9 cellular contexts compared by ENCODE assay signal in genomic region chr9:16266648-16267276, GRCh38.
DNase-seq lines count a peak whose midpoint lies in the region; ATAC-seq, FAIRE-seq and TF ChIP-seq lines count a peak whose summit lies in the region.
"Had no signal": no experiment of that assay in that cellular context is flagged by ENCODE, and none has a peak within 500 bp of the region (broad histone marks: within the 10 kb centered on the region; RNA-seq: fewer than 3 reads in every experiment).

No MANE protein-coding gene starts in this region.

- WGBS in spleen, 5 donors = 82 to 95% (median 90%) methylated on average over 9 of the region's 9 CpGs

- FAIRE-seq in RCC 7860 (lab: Jason Lieb, UNC) = no peak

- H3K9me3 Mint-ChIP-seq in CD8-positive, alpha-beta T cell = no peaks in the 10 kb centered on the region
- H3K9me3 Mint-ChIP-seq in chondrocyte (ENCODE audit: low read depth) = no peaks in the 10 kb centered on the region
- peaks cover 0 to 2% (median 0%) of the 10 kb centered on the region in 9 donors for H3K9me3 Mint-ChIP-seq in naive thymus-derived CD8-positive, alpha-beta T cell

- POLR2A ChIA-PET in CD8-positive, alpha-beta T cell (lab: Charles Lee) = interaction anchor here (1.4 kb wide), 1 partner anchor 8 kb away, joined by 3 read pairs; no protein-coding TSS in a partner anchor
- POLR2A ChIA-PET in naive thymus-derived CD8-positive, alpha-beta T cell (lab: Charles Lee) = no interaction called here

- no peak for ATAC-seq in CD8-positive, alpha-beta T cell
- no peak for ATAC-seq in naive thymus-derived CD8-positive, alpha-beta T cell
- ATAC-seq in GM18867 (IDR thresholded peaks at IDR 0.05; ENCODE audit: unreplicated experiment) = no peak

- H3K36me3 Mint-ChIP-seq in CD8-positive, alpha-beta T cell = no peaks in the 10 kb centered on the region
- no peaks in the 10 kb centered on the region for H3K36me3 Mint-ChIP-seq in chondrocyte (ENCODE audit: low read depth)
- no peaks in the 10 kb centered on the region for H3K36me3 Mint-ChIP-seq in naive thymus-derived CD8-positive, alpha-beta T cell

- no peaks in the 10 kb centered on the region for H3K27me3 ChIP-seq in CD8-positive, alpha-beta T cell (ENCODE audit: insufficient read depth, low read length)
- H3K27me3 ChIP-seq in HL-60 (ENCODE audit: insufficient read depth, poor library complexity, severe bottlenecking) (no peaks in the 10 kb centered on the region), spleen (replicated peaks in 1 of 7) (peaks cover 0 to 15% (median 0%) of the 10 kb centered on the region in 7 donors)

- intact Hi-C loops in CD8-positive, alpha-beta T cell (cut with DNase I, micrococcal nuclease) = no loop called here
- intact Hi-C loops in spleen (cut with DNase I; ENCODE audit: low total_unique reads) = no loop called here

- no peaks in the 10 kb centered on the region for H3K4me1 ChIP-seq in CD8-positive, alpha-beta T cell (ENCODE audit: insufficient read depth, low read length)
- no peaks in the 10 kb centered on the region for H3K4me1 ChIP-seq in spleen

- no peaks in the 10 kb centered on the region for H3K9me3 ChIP-seq in CD8-positive, alpha-beta T cell (ENCODE audit: low read length)
- H3K9me3 ChIP-seq in spleen = peaks cover 0 to 4% (median 0%) of the 10 kb centered on the region in 8 donors

- H3K4me3 ChIP-seq in CD8-positive, alpha-beta T cell (ENCODE audit: low read depth, low read length) = no peak overlapping the region
- H3K4me3 ChIP-seq in HL-60 (replicated peaks; ENCODE audit: insufficient read depth, low read length) = no peak overlapping the region
- no peak overlapping the region for H3K4me3 ChIP-seq in spleen

- peak; percentile 16 for TF ChIP-seq CTCF in CD8-positive, alpha-beta T cell (IDR thresholded peaks at IDR 0.05)
- TF ChIP-seq CTCF in HL-60 (IDR thresholded peaks at IDR 0.05; ENCODE audit: insufficient read depth, low read length) (peak; percentile 22), chondrocyte (IDR thresholded peaks at IDR 0.05) (peak; percentile 82), spleen (IDR thresholded peaks at IDR 0.05 in 8 of 11, conservative IDR thresholded peaks at IDR 0.05 in 3 of 11) (peak in 5 of 11 experiments; percentile 6 to 39 (median 35))

- H3K4me1 Mint-ChIP-seq in CD8-positive, alpha-beta T cell (ENCODE audit: low read depth) = peaks cover 7% of the 10 kb centered on the region
- peaks cover 41% of the 10 kb centered on the region for H3K4me1 Mint-ChIP-seq in chondrocyte (ENCODE audit: low read depth)
- peaks cover 5 to 9% (median 7%) of the 10 kb centered on the region in 4 donors for H3K4me1 Mint-ChIP-seq in naive thymus-derived CD8-positive, alpha-beta T cell

- H3K36me3 ChIP-seq in CD8-positive, alpha-beta T cell (ENCODE audit: insufficient read depth, low read length) = no peaks in the 10 kb centered on the region
- H3K36me3 ChIP-seq in spleen = no peaks in the 10 kb centered on the region

- no peak overlapping the region for H3K4me3 Mint-ChIP-seq in CD8-positive, alpha-beta T cell
- H3K4me3 Mint-ChIP-seq in chondrocyte (ENCODE audit: unreplicated experiment) = peak overlapping the region; percentile 67
- peak overlapping the region in 6 of 10 donors; percentile 48 to 80 (median 66) for H3K4me3 Mint-ChIP-seq in naive thymus-derived CD8-positive, alpha-beta T cell

- H3K27ac Mint-ChIP-seq in CD8-positive, alpha-beta T cell = no peak overlapping the region
- H3K27ac Mint-ChIP-seq in chondrocyte (ENCODE audit: unreplicated experiment) = peak overlapping the region; percentile 94
- H3K27ac Mint-ChIP-seq in naive thymus-derived CD8-positive, alpha-beta T cell = peak overlapping the region in 4 of 10 donors; percentile 35 to 74 (median 68)

- CTCF ChIA-PET in CD8-positive, alpha-beta T cell (lab: Charles Lee) = no interaction called here

- H3K27ac ChIP-seq in CD8-positive, alpha-beta T cell (ENCODE audit: low read depth, low read length) = no peak overlapping the region
- H3K27ac ChIP-seq in HL-60 (replicated peaks) = no peak overlapping the region
- H3K27ac ChIP-seq in spleen = no peak overlapping the region

- no peak for DNase-seq in CD8-positive, alpha-beta T cell
- DNase-seq in HL-60 (ENCODE audit: low read depth in 1 of 2, low spot score in 1 of 2) = no peak
- DNase-seq in chondrocyte (ENCODE audit: low spot score) = no peak
- no peak for DNase-seq in naive thymus-derived CD8-positive, alpha-beta T cell
- no peak for DNase-seq in spleen
- DNase-seq in RCC 7860 (ENCODE audit: low spot score) = no peak
- no peak for DNase-seq in hypothalamus (lab: John Stamatoyannopoulos, UW)
- DNase-seq: activated CD8-positive, alpha-beta memory T cell treated with anti-CD3 and anti-CD28 coated beads, Interleukin-2, amount 50 U/mL, for 48 hours had no signal

- H3K27me3 Mint-ChIP-seq in CD8-positive, alpha-beta T cell (ENCODE audit: low read depth) = no peaks in the 10 kb centered on the region
- no peaks in the 10 kb centered on the region for H3K27me3 Mint-ChIP-seq in chondrocyte (ENCODE audit: low read depth)
- peaks cover 0 to 21% (median 3%) of the 10 kb centered on the region in 5 donors for H3K27me3 Mint-ChIP-seq in naive thymus-derived CD8-positive, alpha-beta T cell

- TF ChIP-seq POLR2A in spleen (IDR thresholded peaks at IDR 0.05) = no peak
